8 cellular contexts compared by ENCODE assay signal in genomic region chr14:103058209-103059055, GRCh38. TPM values are rescaled to one million over a fixed set of nuclear protein-coding genes. Genes with fewer than 3 reads are reported as not detected.
DNase-seq lines count a peak whose midpoint lies in the region; ATAC-seq lines count a peak whose summit lies in the region.

No MANE protein-coding gene starts in this region.

- no peak for ATAC-seq in activated naive CD4-positive, alpha-beta T cell treated with anti-CD3 and anti-CD28 coated beads, Interleukin-2, amount 50 U/mL, for 72 hours
- no peak for ATAC-seq in memory B cell (ENCODE audit: low read depth)

- H3K36me3 ChIP-seq in urinary bladder (ENCODE audit: insufficient read depth): no peaks in the 10 kb centered on the region

- H3K4me3 ChIP-seq in urinary bladder (ENCODE audit: low read depth, low read length): peak overlapping the region; percentile 98

- H3K4me1 ChIP-seq in urinary bladder (ENCODE audit: insufficient read depth): peaks cover 1% of the 10 kb centered on the region

- peaks cover 6% of the 10 kb centered on the region for H3K27me3 Mint-ChIP-seq in activated naive CD4-positive, alpha-beta T cell treated with anti-CD3 and anti-CD28 coated beads, Interleukin-2, amount 50 U/mL, for 24 hours
- H3K27me3 Mint-ChIP-seq in memory B cell: no peaks in the 10 kb centered on the region

- H3K27ac ChIP-seq in caudate nucleus (ENCODE audit: low read depth, low read length) (peak overlapping the region; percentile 78), urinary bladder (ENCODE audit: low read depth) (no peak overlapping the region)

- 46% methylated on average over 37 of the region's 37 CpGs for WGBS in urinary bladder

- H3K27ac Mint-ChIP-seq in activated naive CD4-positive, alpha-beta T cell treated with anti-CD3 and anti-CD28 coated beads, Interleukin-2, amount 50 U/mL, for 24 hours: no peak overlapping the region
- no peak overlapping the region for H3K27ac Mint-ChIP-seq in activated naive CD4-positive, alpha-beta T cell treated with anti-CD3 and anti-CD28 coated beads, Interleukin-2, amount 50 U/mL, for 72 hours
- H3K27ac Mint-ChIP-seq in memory B cell: peak overlapping the region; percentile 35

- no peaks in the 10 kb centered on the region for H3K36me3 Mint-ChIP-seq in activated naive CD4-positive, alpha-beta T cell treated with anti-CD3 and anti-CD28 coated beads, Interleukin-2, amount 50 U/mL, for 24 hours
- H3K36me3 Mint-ChIP-seq in activated naive CD4-positive, alpha-beta T cell treated with anti-CD3 and anti-CD28 coated beads, Interleukin-2, amount 50 U/mL, for 72 hours: no peaks in the 10 kb centered on the region
- H3K36me3 Mint-ChIP-seq in memory B cell: peaks cover 4% of the 10 kb centered on the region

- H3K4me3 Mint-ChIP-seq in activated naive CD4-positive, alpha-beta T cell treated with anti-CD3 and anti-CD28 coated beads, Interleukin-2, amount 50 U/mL, for 24 hours: peak overlapping the region; percentile 44
- H3K4me3 Mint-ChIP-seq in memory B cell: peak overlapping the region; percentile 55

- peaks cover 9% of the 10 kb centered on the region for H3K4me1 Mint-ChIP-seq in activated naive CD4-positive, alpha-beta T cell treated with anti-CD3 and anti-CD28 coated beads, Interleukin-2, amount 50 U/mL, for 24 hours
- peaks cover 20% of the 10 kb centered on the region for H3K4me1 Mint-ChIP-seq in memory B cell

- no peaks in the 10 kb centered on the region for H3K9me3 Mint-ChIP-seq in activated naive CD4-positive, alpha-beta T cell treated with anti-CD3 and anti-CD28 coated beads, Interleukin-2, amount 50 U/mL, for 24 hours
- no peaks in the 10 kb centered on the region for H3K9me3 Mint-ChIP-seq in activated naive CD4-positive, alpha-beta T cell treated with anti-CD3 and anti-CD28 coated beads, Interleukin-2, amount 50 U/mL, for 72 hours
- H3K9me3 Mint-ChIP-seq in memory B cell: no peaks in the 10 kb centered on the region

- no peak for DNase-seq in activated naive CD4-positive, alpha-beta T cell treated with anti-CD3 and anti-CD28 coated beads, Interleukin-2, amount 50 U/mL, for 72 hours (ENCODE audit: low spot score in 2 of 2)
- peak in 3 of 61 donors; percentile 33 to 44 (median 43) for DNase-seq in caudate nucleus (lab: John Stamatoyannopoulos, UW)
- no peak for DNase-seq in memory B cell (ENCODE audit: low spot score in 2 of 2)
- DNase-seq in NCI-H2196 (lab: John Stamatoyannopoulos, UW; ENCODE audit: unreplicated experiment): no peak
- DNase-seq in NCI-H146 (lab: John Stamatoyannopoulos, UW): no peak
- DNase-seq in HuH-7.5 (ENCODE audit: low spot score): no peak

RNA-seq across cellular contexts. Expression of gene CDC42BPB, which starts 1.1 kb away (rescaled TPM):
- total RNA-seq in activated naive CD4-positive, alpha-beta T cell treated with anti-CD3 and anti-CD28 coated beads, Interleukin-2, amount 50 U/mL, for 72 hours: 1 to 10 TPM; 3.4 to 5.8 TPM
- total RNA-seq in urinary bladder: 74.4 TPM
- polyA plus RNA-seq in urinary bladder: 68.9 TPM

RNA-seq across cellular contexts. Expression of gene LBHD2, which starts 25.6 kb away (rescaled TPM):
- not detected for total RNA-seq in activated naive CD4-positive, alpha-beta T cell treated with anti-CD3 and anti-CD28 coated beads, Interleukin-2, amount 50 U/mL, for 72 hours
- total RNA-seq in urinary bladder: not detected
- not detected for polyA plus RNA-seq in urinary bladder

RNA-seq across cellular contexts. Expression of gene EXOC3L4, which starts 36.1 kb away (rescaled TPM):
- not detected for total RNA-seq in activated naive CD4-positive, alpha-beta T cell treated with anti-CD3 and anti-CD28 coated beads, Interleukin-2, amount 50 U/mL, for 72 hours
- 0.79 TPM for total RNA-seq in urinary bladder
- 3.2 TPM for polyA plus RNA-seq in urinary bladder

Comparison
In these comparisons a context has a peak if more than half of its experiments do, and no peak if none do; other contexts are left out.
1. RNA of gene CDC42BPB, which starts 1.1 kb away (total RNA-seq): 74.4 TPM in urinary bladder (single experiment); 3.4 to 5.8 TPM in activated naive CD4-positive, alpha-beta T cell treated with anti-CD3 and anti-CD28 coated beads, Interleukin-2, amount 50 U/mL, for 72 hours; every median in the first group is over 10 times any median in the second.